In the genomic region with DNA sequence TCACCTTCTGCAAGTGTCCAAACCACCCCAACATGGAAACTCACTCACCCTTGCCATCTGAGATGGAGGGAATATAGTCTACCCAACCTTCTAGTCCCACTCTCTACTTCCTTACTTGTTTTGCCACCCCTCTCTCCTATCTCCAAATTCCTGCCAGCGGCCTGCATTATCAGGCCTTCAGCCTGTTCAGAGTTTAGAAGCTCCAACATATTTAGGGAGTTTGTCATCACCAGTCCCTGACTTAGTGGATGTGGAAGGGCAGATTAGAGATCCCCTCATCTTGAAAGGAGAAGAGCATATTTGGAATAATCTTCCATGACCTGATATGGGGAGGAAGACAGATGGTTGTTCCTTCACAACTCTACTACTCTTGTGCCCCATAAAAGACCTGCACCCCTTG, we compare ENCODE assay signal across 23 cellular contexts.
"Had no signal": no experiment of that assay in that cellular context is flagged by ENCODE, and none has a peak within 500 bp of the region (broad histone marks: within the 10 kb centered on the region; RNA-seq: fewer than 3 reads in every experiment).

No MANE protein-coding gene starts in this region.

- H3K36me3 ChIP-seq: colonic mucosa, esophagus squamous epithelium, gastrocnemius medialis, heart right ventricle, left lung, lower lobe of right lung had no signal

- H3K36me3 Mint-ChIP-seq: naive thymus-derived CD4-positive, alpha-beta T cell had no signal

- H3K9me3 Mint-ChIP-seq: dendritic cell treated with granulocyte-macrophage colony-stimulating factor and Interleukin-4, amounts not matched to agents 40 ng/mL and 50 ng/mL, for 4 days; effector memory CD8-positive, alpha-beta T cell; endodermal cell had no signal

- H3K4me1 Mint-ChIP-seq: endodermal cell; naive thymus-derived CD4-positive, alpha-beta T cell had no signal

- H3K27ac Mint-ChIP-seq: dendritic cell treated with granulocyte-macrophage colony-stimulating factor and Interleukin-4, amounts not matched to agents 40 ng/mL and 50 ng/mL, for 4 days; effector memory CD8-positive, alpha-beta T cell; endodermal cell; naive thymus-derived CD4-positive, alpha-beta T cell had no signal

- DNase-seq: colonic mucosa; cortex of kidney; effector CD8-positive, alpha-beta T cell; effector memory CD8-positive, alpha-beta T cell; endodermal cell; erythroblast; esophagus squamous epithelium; foreskin fibroblast; foreskin melanocyte; gastrocnemius medialis; glutamatergic neuron; head of caudate nucleus; heart right ventricle; hippocampal formation; left cardiac atrium; left lung; left ventricle myocardium superior; lower lobe of right lung; mesenchymal stem cell; midbrain; naive thymus-derived CD4-positive, alpha-beta T cell had no signal

- H3K9me3 ChIP-seq: colonic mucosa, esophagus squamous epithelium, gastrocnemius medialis, heart right ventricle, left lung, lower lobe of right lung had no signal

- H3K27ac ChIP-seq: colonic mucosa, epithelial cell of prostate, esophagus squamous epithelium, gastrocnemius medialis, heart right ventricle, left lung, lower lobe of right lung had no signal

- H3K27me3 Mint-ChIP-seq: dendritic cell treated with granulocyte-macrophage colony-stimulating factor and Interleukin-4, amounts not matched to agents 40 ng/mL and 50 ng/mL, for 4 days had no signal

- H3K4me1 ChIP-seq: colonic mucosa, esophagus squamous epithelium, gastrocnemius medialis, heart right ventricle, left lung, lower lobe of right lung had no signal

- H3K4me3 Mint-ChIP-seq: dendritic cell treated with granulocyte-macrophage colony-stimulating factor and Interleukin-4, amounts not matched to agents 40 ng/mL and 50 ng/mL, for 4 days; effector memory CD8-positive, alpha-beta T cell; endodermal cell; naive thymus-derived CD4-positive, alpha-beta T cell had no signal

- H3K4me3 ChIP-seq: colonic mucosa, esophagus squamous epithelium, gastrocnemius medialis, heart right ventricle, left lung, lower lobe of right lung had no signal
